22 cellular contexts compared by ENCODE assay signal in genomic region chr9:18067553-18068120, GRCh38.
"Had no signal": no experiment of that assay in that cellular context is flagged by ENCODE, and none has a peak within 500 bp of the region (broad histone marks: within the 10 kb centered on the region; RNA-seq: fewer than 3 reads in every experiment).

No MANE protein-coding gene starts in this region.

- ATAC-seq: activated CD8-positive, alpha-beta T cell treated with anti-CD3 and anti-CD28 coated beads for 36 hours; activated naive CD8-positive, alpha-beta T cell treated with anti-CD3 and anti-CD28 coated beads, Interleukin-2, amount 50 U/mL, for 24 hours; activated T-cell treated with anti-CD3 and anti-CD28 coated beads, Interleukin-2, amount 50 U/mL, for 4 hours; effector memory CD8-positive, alpha-beta T cell; left lung; natural killer cell; stimulated activated naive CD8-positive, alpha-beta T cell treated with anti-CD3 and anti-CD28 coated beads, Interleukin-15, Interleukin-2, amounts not matched to agents 100 U/mL and 50 U/mL, for 24 hours had no signal

- FAIRE-seq: keratinocyte had no signal

- H3K36me3 ChIP-seq: left lung, tibial artery, vagina had no signal

- H3K4me3 ChIP-seq: left lung, tibial artery, vagina had no signal

- H3K9me3 ChIP-seq: left lung, tibial artery, vagina had no signal

- H3K27me3 ChIP-seq: left lung, tibial artery, vagina had no signal

- DNase-seq: activated CD4-positive, alpha-beta T cell treated with anti-CD3 and anti-CD28 coated beads, Interleukin-2, amount 10 ng/mL, durations not matched to agents 24 days and 14 days; activated CD8-positive, alpha-beta T cell treated with anti-CD3 and anti-CD28 coated beads for 36 hours; activated effector memory CD4-positive, alpha-beta T cell treated with Interleukin-2 at 50 U/mL for 16 hours; activated naive CD4-positive, alpha-beta T cell treated with anti-CD3 and anti-CD28 coated beads, Interleukin-2, amount 10 ng/mL, durations not matched to agents 7 days and 5 days; activated naive CD8-positive, alpha-beta T cell treated with anti-CD3 and anti-CD28 coated beads, Interleukin-2, amount 50 U/mL, for 24 hours; activated T-cell treated with anti-CD3 and anti-CD28 coated beads, Interleukin-2, amount 50 U/mL, for 4 hours; anterior cingulate cortex; effector memory CD8-positive, alpha-beta T cell; foreskin fibroblast; glutamatergic neuron; left lung; mammary epithelial cell; natural killer cell; posterior cingulate gyrus; stimulated activated CD4-positive, alpha-beta T cell treated with anti-CD3 and anti-CD28 coated beads, Interleukin-12 subunit alpha, Interleukin-12 subunit beta, amount 100 ng/mL, for 4 hours; stimulated activated CD4-positive, alpha-beta T cell treated with anti-CD3 and anti-CD28 coated beads, Interleukin-1b, Interleukin-23, amount 100 ng/mL, for 48 hours; stimulated activated naive CD8-positive, alpha-beta T cell treated with anti-CD3 and anti-CD28 coated beads, Interleukin-15, Interleukin-2, amounts not matched to agents 100 U/mL and 50 U/mL, for 24 hours; substantia nigra; T1000; tibial artery had no signal

- H3K27ac ChIP-seq: left lung, tibial artery, vagina had no signal

- H3K4me1 ChIP-seq: left lung, vagina had no signal
